In genomic region chr12:103665971-103666370, GRCh38 we compare ENCODE assay signal across 25 cellular contexts.
"Had no signal": no experiment of that assay in that cellular context is flagged by ENCODE, and none has a peak within 500 bp of the region (broad histone marks: within the 10 kb centered on the region; RNA-seq: fewer than 3 reads in every experiment).

No MANE protein-coding gene starts in this region.

- H3K27ac Mint-ChIP-seq: activated CD4-positive, alpha-beta T cell treated with anti-CD3 and anti-CD28 coated beads, Interleukin-2, amount 10 ng/mL, durations not matched to agents 7 days and 5 days; activated CD8-positive, alpha-beta memory T cell treated with anti-CD3 and anti-CD28 coated beads, Interleukin-2, amount 10 ng/mL, durations not matched to agents 7 days and 5 days; activated CD8-positive, alpha-beta T cell treated with anti-CD3 and anti-CD28 coated beads for 36 hours; activated naive CD4-positive, alpha-beta T cell treated with anti-CD3 and anti-CD28 coated beads, Interleukin-2, amount 50 U/mL, for 24 hours; brain; dendritic cell treated with granulocyte-macrophage colony-stimulating factor and Interleukin-4, amounts not matched to agents 40 ng/mL and 50 ng/mL, for 4 days; natural killer cell treated with Interleukin-12 subunit alpha and Interleukin-12 subunit beta and Interleukin-15 and Interleukin-18, amount 100 ng/mL, for 72 hours; stimulated activated effector memory CD8-positive, alpha-beta T cell treated with anti-CD3 and anti-CD28 coated beads, Interleukin-12 subunit alpha, Interleukin-12 subunit beta, amount 100 ng/mL, for 72 hours; T-helper 2 cell treated with Interferon-gamma antibody and Interleukin-4, amounts not matched to agents 5 μg/mL and 100 μg/mL, for 36 hours had no signal

- H3K4me3 Mint-ChIP-seq: activated CD4-positive, alpha-beta T cell treated with anti-CD3 and anti-CD28 coated beads, Interleukin-2, amount 10 ng/mL, durations not matched to agents 7 days and 5 days; activated CD8-positive, alpha-beta memory T cell treated with anti-CD3 and anti-CD28 coated beads, Interleukin-2, amount 10 ng/mL, durations not matched to agents 7 days and 5 days; activated CD8-positive, alpha-beta T cell treated with anti-CD3 and anti-CD28 coated beads for 36 hours; activated naive CD4-positive, alpha-beta T cell treated with anti-CD3 and anti-CD28 coated beads, Interleukin-2, amount 50 U/mL, for 24 hours; brain; dendritic cell treated with granulocyte-macrophage colony-stimulating factor and Interleukin-4, amounts not matched to agents 40 ng/mL and 50 ng/mL, for 4 days; natural killer cell treated with Interleukin-12 subunit alpha and Interleukin-12 subunit beta and Interleukin-15 and Interleukin-18, amount 100 ng/mL, for 72 hours; stimulated activated effector memory CD8-positive, alpha-beta T cell treated with anti-CD3 and anti-CD28 coated beads, Interleukin-12 subunit alpha, Interleukin-12 subunit beta, amount 100 ng/mL, for 72 hours; T-helper 2 cell treated with Interferon-gamma antibody and Interleukin-4, amounts not matched to agents 5 μg/mL and 100 μg/mL, for 36 hours had no signal

- H2AFZ ChIP-seq: parathyroid adenoma had no signal

- DNase-seq: activated CD4-positive, alpha-beta T cell treated with anti-CD3 and anti-CD28 coated beads, Interleukin-2, amount 10 ng/mL, durations not matched to agents 7 days and 5 days; activated CD4-positive, CD25-positive, alpha-beta regulatory T cell treated with anti-CD3 and anti-CD28 coated beads, Interleukin-2, amount 50 U/mL, for 72 hours; activated CD8-positive, alpha-beta memory T cell treated with anti-CD3 and anti-CD28 coated beads, Interleukin-2, amount 10 ng/mL, durations not matched to agents 7 days and 5 days; activated CD8-positive, alpha-beta T cell treated with anti-CD3 and anti-CD28 coated beads for 36 hours; activated effector memory CD4-positive, alpha-beta T cell treated with anti-CD3 and anti-CD28 coated beads, Interleukin-2, amount 50 U/mL, for 16 hours; activated T-cell treated with anti-CD3 and anti-CD28 coated beads for 4 hours; anterior cingulate cortex; effector CD4-positive, alpha-beta T cell; erythroblast; foreskin fibroblast; left ventricle myocardium superior; mammary epithelial cell; nucleus accumbens; small intestine; stimulated activated CD4-positive, alpha-beta T cell treated with anti-CD3 and anti-CD28 coated beads, Interleukin-2, amount 100 ng/mL, for 24 hours; transverse colon had no signal

- H3K9me3 ChIP-seq: transverse colon had no signal

- H3K4me1 ChIP-seq: parathyroid adenoma, transverse colon had no signal

- H3K27me3 ChIP-seq: transverse colon had no signal

- H3K9ac ChIP-seq: parathyroid adenoma had no signal

- H3K27me3 Mint-ChIP-seq: activated CD8-positive, alpha-beta T cell treated with anti-CD3 and anti-CD28 coated beads for 36 hours; brain had no signal

- H3K36me3 ChIP-seq: transverse colon had no signal

- H3K4me1 Mint-ChIP-seq: activated CD4-positive, alpha-beta T cell treated with anti-CD3 and anti-CD28 coated beads, Interleukin-2, amount 10 ng/mL, durations not matched to agents 7 days and 5 days; activated CD8-positive, alpha-beta memory T cell treated with anti-CD3 and anti-CD28 coated beads, Interleukin-2, amount 10 ng/mL, durations not matched to agents 7 days and 5 days; activated naive CD4-positive, alpha-beta T cell treated with anti-CD3 and anti-CD28 coated beads, Interleukin-2, amount 50 U/mL, for 24 hours; stimulated activated effector memory CD8-positive, alpha-beta T cell treated with anti-CD3 and anti-CD28 coated beads, Interleukin-12 subunit alpha, Interleukin-12 subunit beta, amount 100 ng/mL, for 72 hours had no signal

- H3K4me3 ChIP-seq: transverse colon had no signal

- ATAC-seq: activated CD8-positive, alpha-beta memory T cell treated with anti-CD3 and anti-CD28 coated beads, Interleukin-2, amount 10 ng/mL, durations not matched to agents 7 days and 5 days; activated CD8-positive, alpha-beta T cell treated with anti-CD3 and anti-CD28 coated beads for 36 hours; left ventricle myocardium superior; natural killer cell treated with Interleukin-12 subunit alpha and Interleukin-12 subunit beta and Interleukin-15 and Interleukin-18, amount 100 ng/mL, for 72 hours; sciatic nerve; stimulated activated effector memory CD8-positive, alpha-beta T cell treated with anti-CD3 and anti-CD28 coated beads, Interleukin-12 subunit alpha, Interleukin-12 subunit beta, amount 100 ng/mL, for 72 hours had no signal

- H3K36me3 Mint-ChIP-seq: activated CD8-positive, alpha-beta memory T cell treated with anti-CD3 and anti-CD28 coated beads, Interleukin-2, amount 10 ng/mL, durations not matched to agents 7 days and 5 days; activated naive CD4-positive, alpha-beta T cell treated with anti-CD3 and anti-CD28 coated beads, Interleukin-2, amount 50 U/mL, for 24 hours; brain; natural killer cell treated with Interleukin-12 subunit alpha and Interleukin-12 subunit beta and Interleukin-15 and Interleukin-18, amount 100 ng/mL, for 72 hours; stimulated activated effector memory CD8-positive, alpha-beta T cell treated with anti-CD3 and anti-CD28 coated beads, Interleukin-12 subunit alpha, Interleukin-12 subunit beta, amount 100 ng/mL, for 72 hours had no signal

- H3K27ac ChIP-seq: parathyroid adenoma, transverse colon had no signal

- FAIRE-seq: small intestine, urothelium cell line had no signal

- H3K79me2 ChIP-seq: parathyroid adenoma had no signal

- H3K9me3 Mint-ChIP-seq: activated CD4-positive, alpha-beta T cell treated with anti-CD3 and anti-CD28 coated beads, Interleukin-2, amount 10 ng/mL, durations not matched to agents 7 days and 5 days; activated CD8-positive, alpha-beta T cell treated with anti-CD3 and anti-CD28 coated beads for 36 hours; activated naive CD4-positive, alpha-beta T cell treated with anti-CD3 and anti-CD28 coated beads, Interleukin-2, amount 50 U/mL, for 24 hours; brain; dendritic cell treated with granulocyte-macrophage colony-stimulating factor and Interleukin-4, amounts not matched to agents 40 ng/mL and 50 ng/mL, for 4 days; natural killer cell treated with Interleukin-12 subunit alpha and Interleukin-12 subunit beta and Interleukin-15 and Interleukin-18, amount 100 ng/mL, for 72 hours; stimulated activated effector memory CD8-positive, alpha-beta T cell treated with anti-CD3 and anti-CD28 coated beads, Interleukin-12 subunit alpha, Interleukin-12 subunit beta, amount 100 ng/mL, for 72 hours; T-helper 2 cell treated with Interferon-gamma antibody and Interleukin-4, amounts not matched to agents 5 μg/mL and 100 μg/mL, for 36 hours had no signal
